In the genomic region with DNA sequence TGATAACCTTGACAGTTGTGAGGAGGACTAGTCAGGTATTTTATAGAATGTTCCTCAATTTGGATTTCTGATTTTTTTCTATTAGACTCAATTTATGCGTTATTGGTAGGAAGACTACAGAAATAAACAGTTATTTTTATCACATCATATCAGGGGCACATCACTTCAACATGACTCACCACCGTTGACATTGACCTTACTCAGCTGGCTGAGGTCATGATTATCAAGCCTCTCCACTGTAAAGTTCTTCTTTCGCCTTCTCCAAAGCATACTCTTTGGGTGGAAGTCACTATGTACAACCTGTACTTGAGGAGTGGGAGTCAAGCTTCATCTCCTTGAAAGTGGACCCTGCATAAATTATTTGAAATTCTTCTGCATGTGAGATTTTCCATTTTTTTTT, we compare ENCODE assay signal across 22 cellular contexts.
A peak's percentile ranks its signal among the peaks of the same experiment; 100 is the strongest.
DNase-seq lines count a peak whose midpoint lies in the region; ATAC-seq, FAIRE-seq and TF ChIP-seq lines count a peak whose summit lies in the region.
"Had no signal": no experiment of that assay in that cellular context is flagged by ENCODE, and none has a peak within 500 bp of the region (broad histone marks: within the 10 kb centered on the region; RNA-seq: fewer than 3 reads in every experiment).

No MANE protein-coding gene starts in this region.

- no peaks in the 10 kb centered on the region for H3F3A ChIP-seq in GM23248 (ENCODE audit: insufficient read depth)

- FAIRE-seq in A549 (lab: Jason Lieb, UNC) = no peak
- FAIRE-seq: G401.6 had no signal

- ATAC-seq in A549 = no peak
- ATAC-seq in GM18517 (IDR thresholded peaks at IDR 0.05; ENCODE audit: unreplicated experiment) = no peak
- ATAC-seq in GM21526 (IDR thresholded peaks at IDR 0.05; ENCODE audit: low FRiP score, unreplicated experiment) = no peak
- ATAC-seq: GM23338 had no signal

- DNase-seq in A549 (ENCODE audit: low read depth in 1 of 2, low spot score in 1 of 2) = no peak
- peak; percentile 21 for DNase-seq in GM23248
- DNase-seq in RPMI7951 (ENCODE audit: low read depth) = peak; percentile 48
- peak; percentile 17 for DNase-seq in hepatic stellate cell (ENCODE audit: low spot score)
- DNase-seq in NCI-H2081 (lab: John Stamatoyannopoulos, UW) = no peak
- DNase-seq in activated CD8-positive, alpha-beta memory T cell treated with anti-CD3 and anti-CD28 coated beads, Interleukin-2, amount 50 U/mL, for 48 hours = no peak
- DNase-seq: ACHN; Caco-2; CD4-positive, CD25-positive, alpha-beta regulatory T cell; DMS153; MV-4-11; NCI-H1417 treated with DMSO at 0.1 percent for 48 hours; NCI-H1930; NCI-H2171; NCI-H446; NK-92 treated with Interleukin-12 subunit alpha and Interleukin-12 subunit beta, amount 100 ng/mL, for 24 hours had no signal

- WGBS in A549 (ENCODE audit: missing lambda C conversion rate) = 46% methylated on average over 3 of the region's 3 CpGs
- 81 to 90% methylated on average over 3 of the region's 3 CpGs for WGBS in GM23248 (ENCODE audit: low coverage in 1 of 2, low lambda C conversion rate in 2 of 2, missing lambda C conversion rate in 2 of 2), 2 experiments

- H3K36me3 ChIP-seq in GM23248 (ENCODE audit: low read depth) = no peaks in the 10 kb centered on the region
- H3K36me3 ChIP-seq: SJSA1 had no signal

- no peaks in the 10 kb centered on the region for H3K79me2 ChIP-seq in GM23248 (ENCODE audit: insufficient read depth)

- peaks cover 6% of the 10 kb centered on the region; the same call in 1 of the 3 replicates for H3K4me1 ChIP-seq in A549
- no peaks in the 10 kb centered on the region for H3K4me1 ChIP-seq in GM23248 (ENCODE audit: insufficient read depth)
- H3K4me1 ChIP-seq: Caco-2 had no signal

- H3K9me3 ChIP-seq in A549 (no peaks in the 10 kb centered on the region), GM23248 (ENCODE audit: low read depth) (no peaks in the 10 kb centered on the region)
- H3K9me3 ChIP-seq: Caco-2, SJSA1 had no signal

- no peak for TF ChIP-seq CTCF in A549 (IDR thresholded peaks at IDR 0.05)

- in situ Hi-C loops in GM23248 (cut with MboI) = no loop called here

- no peak overlapping the region for H2AFZ ChIP-seq in GM23248
- H2AFZ ChIP-seq: GM23338 had no signal

- no peaks in the 10 kb centered on the region for H3K9me2 ChIP-seq in GM23248 (ENCODE audit: insufficient read depth)

- no peak for TF ChIP-seq EP300 in A549 (IDR thresholded peaks at IDR 0.05)

- CTCF ChIA-PET in A549 (lab: Yijun Ruan, JAX) = no interaction called here

- TF ChIP-seq POLR2A in A549 (IDR thresholded peaks at IDR 0.05; ENCODE audit: low read length) = no peak

- no peak for TF ChIP-seq RAD21 in A549 (conservative IDR thresholded peaks at IDR 0.05 in 1 of 2, IDR thresholded peaks at IDR 0.05 in 1 of 2)

- H3K4me3 ChIP-seq in A549 = no peak overlapping the region
- no peak overlapping the region for H3K4me3 ChIP-seq in GM23248
- H3K4me3 ChIP-seq: GM23338, SJSA1 had no signal

- no peaks in the 10 kb centered on the region for H3K27me3 ChIP-seq in GM23248 (replicated peaks; ENCODE audit: insufficient read depth)
- H3K27me3 ChIP-seq: SJSA1 had no signal

- H3K27ac ChIP-seq in A549 = no peak overlapping the region
- no peak overlapping the region for H3K27ac ChIP-seq in GM23248
- H3K27ac ChIP-seq: RWPE1, SJSA1 had no signal

- H3K9ac ChIP-seq in GM23248 = no peak overlapping the region

- H4K20me1 ChIP-seq in GM23248 (ENCODE audit: insufficient read depth) = no peaks in the 10 kb centered on the region

- no peak overlapping the region for H3K4me2 ChIP-seq in A549
- H3K4me2 ChIP-seq in GM23248 (ENCODE audit: unreplicated experiment) = no peak overlapping the region
- H3K4me2 ChIP-seq: GM23338 had no signal

- POLR2A ChIA-PET in A549 (lab: Yijun Ruan, JAX) = no interaction called here

TF ChIP-seq in A549, 52 proteins besides CTCF, POLR2A, EP300 and RAD21:
- no peak for TF ChIP-seq MAFK (IDR thresholded peaks at IDR 0.05; ENCODE audit: partially characterized antibody)
- TF ChIP-seq, protein P1, sequence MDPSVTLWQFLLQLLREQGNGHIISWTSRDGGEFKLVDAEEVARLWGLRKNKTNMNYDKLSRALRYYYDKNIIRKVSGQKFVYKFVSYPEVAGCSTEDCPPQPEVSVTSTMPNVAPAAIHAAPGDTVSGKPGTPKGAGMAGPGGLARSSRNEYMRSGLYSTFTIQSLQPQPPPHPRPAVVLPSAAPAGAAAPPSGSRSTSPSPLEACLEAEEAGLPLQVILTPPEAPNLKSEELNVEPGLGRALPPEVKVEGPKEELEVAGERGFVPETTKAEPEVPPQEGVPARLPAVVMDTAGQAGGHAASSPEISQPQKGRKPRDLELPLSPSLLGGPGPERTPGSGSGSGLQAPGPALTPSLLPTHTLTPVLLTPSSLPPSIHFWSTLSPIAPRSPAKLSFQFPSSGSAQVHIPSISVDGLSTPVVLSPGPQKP (IDR thresholded peaks at IDR 0.05; ENCODE audit: low read depth, low read length) = no peak
- no peak for TF ChIP-seq TP53 (CRISPR knock-in tag; IDR thresholded peaks at IDR 0.05)
- TF ChIP-seq CBX2 (IDR thresholded peaks at IDR 0.05; ENCODE audit: borderline replicate concordance, low read depth) = no peak
- no peak for TF ChIP-seq FOSL2 (IDR thresholded peaks at IDR 0.05)
- TF ChIP-seq FOSL2 (CRISPR knock-in tag; IDR thresholded peaks at IDR 0.05) = peak; percentile 26; the same call in 1 of the 2 replicates

Comparison
In these comparisons a context has a peak if more than half of its experiments do, and no peak if none do; other contexts are left out.
1. DNase-seq: peak in GM23248 (single experiment), RPMI7951 (single experiment) and hepatic stellate cell (single experiment); none in A549 (0 of 2), NCI-H2081 (0 of 2) and activated CD8-positive, alpha-beta memory T cell treated with anti-CD3 and anti-CD28 coated beads, Interleukin-2, amount 50 U/mL, for 48 hours (single experiment).